22 cellular contexts compared by ENCODE assay signal in genomic region chr4:123807187-123807586, GRCh38.
A peak's percentile ranks its signal among the peaks of the same experiment; 100 is the strongest.
DNase-seq lines count a peak whose midpoint lies in the region; ATAC-seq, FAIRE-seq and TF ChIP-seq lines count a peak whose summit lies in the region.
"Had no signal": no experiment of that assay in that cellular context is flagged by ENCODE, and none has a peak within 500 bp of the region (broad histone marks: within the 10 kb centered on the region; RNA-seq: fewer than 3 reads in every experiment).

No MANE protein-coding gene starts in this region.

- no peaks in the 10 kb centered on the region for H3K36me3 Mint-ChIP-seq in GM23338 (ENCODE audit: low read depth)
- H3K36me3 Mint-ChIP-seq: CD14-positive monocyte; CD8-positive, alpha-beta memory T cell had no signal

- no peak overlapping the region for H3K4me3 ChIP-seq in GM23338
- H3K4me3 ChIP-seq in BE2C (ENCODE audit: low read depth, low read length), result no peak overlapping the region
- H3K4me3 ChIP-seq: BLaER1 treated with 17β-estradiol and CSF1 and Interleukin-3, amounts not matched to agents 10 nM and 100 nM; GM12878; HAP-1 had no signal

- H3K4me1 Mint-ChIP-seq in GM23338, result peaks cover 13% of the 10 kb centered on the region; the same call in 2 of the 3 replicates
- H3K4me1 Mint-ChIP-seq: CD8-positive, alpha-beta memory T cell had no signal

- H3K9me3 Mint-ChIP-seq in GM23338, result no peaks in the 10 kb centered on the region
- H3K9me3 Mint-ChIP-seq: CD14-positive monocyte; CD4-positive, alpha-beta T cell; HFFc6 had no signal

- H3F3A ChIP-seq in GM23338 (replicated peaks; ENCODE audit: low read depth), result no peaks in the 10 kb centered on the region

- H3K27ac ChIP-seq in GM23338 (ENCODE audit: low read depth), result no peak overlapping the region
- H3K27ac ChIP-seq: 22Rv1; BLaER1 treated with 17β-estradiol and CSF1 and Interleukin-3, amounts not matched to agents 10 nM and 100 nM had no signal

- H3K36me3 ChIP-seq in GM23338 (ENCODE audit: insufficient read depth), result no peaks in the 10 kb centered on the region
- no peaks in the 10 kb centered on the region for H3K36me3 ChIP-seq in BE2C
- H3K36me3 ChIP-seq: BLaER1 treated with 17β-estradiol and CSF1 and Interleukin-3, amounts not matched to agents 10 nM and 100 nM; HAP-1 had no signal

- peaks cover 1% of the 10 kb centered on the region for H3K27me3 Mint-ChIP-seq in GM23338 (ENCODE audit: insufficient read depth, low read depth, poor library complexity)
- H3K27me3 Mint-ChIP-seq: B cell had no signal

- no peak for ATAC-seq in GM23338
- ATAC-seq: GM12878 had no signal

- H3K27ac Mint-ChIP-seq in GM23338, result peak overlapping the region; percentile 64
- H3K27ac Mint-ChIP-seq: B cell; CD14-positive monocyte; CD4-positive, alpha-beta T cell; CD8-positive, alpha-beta memory T cell; HFFc6 had no signal

- H4K20me1 ChIP-seq in GM23338 (replicated peaks; ENCODE audit: insufficient read depth), result no peaks in the 10 kb centered on the region
- H4K20me1 ChIP-seq: BLaER1 treated with 17β-estradiol and CSF1 and Interleukin-3, amounts not matched to agents 10 nM and 100 nM had no signal

- DNase-seq in NCI-H82 (lab: John Stamatoyannopoulos, UW) (peak; percentile 61), NCI-H82 treated with DMSO at 0.1 percent for 48 hours (lab: John Stamatoyannopoulos, UW; ENCODE audit: unreplicated experiment) (no peak), GM23338 (ENCODE audit: low spot score) (no peak), NCI-H524 treated with DMSO at 0.1 percent for 48 hours (lab: John Stamatoyannopoulos, UW) (peak; percentile 15), BE2C (no peak), NCI-H187 (lab: John Stamatoyannopoulos, UW) (no peak), GM19240 (ENCODE audit: insufficient read length, low spot score) (no peak)
- DNase-seq: CD4-positive, alpha-beta T cell; CD8-positive, alpha-beta memory T cell; DMS 273 treated with DMSO at 0.1 percent for 48 hours; DMS79; EL; GDM1; HFFc6 had no signal

- no peaks in the 10 kb centered on the region for H3K9me3 ChIP-seq in BE2C
- H3K9me3 ChIP-seq: BLaER1 treated with 17β-estradiol and CSF1 and Interleukin-3, amounts not matched to agents 10 nM and 100 nM; HAP-1 had no signal

- H3K4me2 ChIP-seq in GM23338, result no peak overlapping the region
- H3K4me2 ChIP-seq: BLaER1 treated with 17β-estradiol and CSF1 and Interleukin-3, amounts not matched to agents 10 nM and 100 nM had no signal

- H3K9me2 ChIP-seq in GM23338 (ENCODE audit: insufficient read depth), result no peaks in the 10 kb centered on the region

- H3K4me1 ChIP-seq in GM23338 (ENCODE audit: insufficient read depth), result no peaks in the 10 kb centered on the region
- no peaks in the 10 kb centered on the region for H3K4me1 ChIP-seq in BE2C

- H3K27me3 ChIP-seq in GM23338 (ENCODE audit: insufficient read depth), result no peaks in the 10 kb centered on the region
- no peaks in the 10 kb centered on the region for H3K27me3 ChIP-seq in BE2C
- H3K27me3 ChIP-seq: BLaER1 treated with 17β-estradiol and CSF1 and Interleukin-3, amounts not matched to agents 10 nM and 100 nM had no signal

- TF ChIP-seq CTCF in GM23338 (conservative IDR thresholded peaks at IDR 0.05; ENCODE audit: low read depth in 2 of 2) (no peak), BE2C (IDR thresholded peaks at IDR 0.05; ENCODE audit: low read depth, low read length) (no peak)

- FAIRE-seq in islet of Langerhans (lab: Jason Lieb, UNC), result peak; percentile 30
- FAIRE-seq: A204.1, GM12878 had no signal

- H3K4me3 Mint-ChIP-seq in GM23338, result no peak overlapping the region
- H3K4me3 Mint-ChIP-seq: B cell; CD14-positive monocyte; CD4-positive, alpha-beta T cell; CD8-positive, alpha-beta memory T cell; HFFc6 had no signal

- H3K79me2 ChIP-seq in GM23338 (replicated peaks; ENCODE audit: insufficient read depth), result no peaks in the 10 kb centered on the region

- H2AFZ ChIP-seq in GM23338, result no peak overlapping the region

TF ChIP-seq in GM23338, 12 proteins besides CTCF, POLR2A, EP300 and RAD21 (continues in another document):
- TF ChIP-seq EZH2phosphoT487 (IDR thresholded peaks at IDR 0.05; ENCODE audit: unreplicated experiment) (no peak), ETS1 (IDR thresholded peaks at IDR 0.05) (no peak), EZH2 (IDR thresholded peaks at IDR 0.05; ENCODE audit: low read depth, unreplicated experiment) (no peak), JUNB (IDR thresholded peaks at IDR 0.05; ENCODE audit: unreplicated experiment) (no peak), ZNF462 (CRISPR knock-in tag; IDR thresholded peaks at IDR 0.05) (no peak), ZNF331 (CRISPR knock-in tag; IDR thresholded peaks at IDR 0.05; ENCODE audit: low read depth) (no peak)

Comparison
In these comparisons a context has a peak if more than half of its experiments do, and no peak if none do; other contexts are left out.
1. DNase-seq: peak in NCI-H82 (single experiment) and NCI-H524 treated with DMSO at 0.1 percent for 48 hours (single experiment); none in NCI-H82 treated with DMSO at 0.1 percent for 48 hours (single experiment), GM23338 (single experiment), BE2C (single experiment), NCI-H187 (0 of 2) and GM19240 (single experiment).